Comparison of ENCODE assay signal across 12 cellular contexts in genomic region chr12:47393403-47393790, GRCh38.
DNase-seq lines count a peak whose midpoint lies in the region; ATAC-seq and TF ChIP-seq lines count a peak whose summit lies in the region.
"Had no signal": no experiment of that assay in that cellular context is flagged by ENCODE, and none has a peak within 500 bp of the region (broad histone marks: within the 10 kb centered on the region; RNA-seq: fewer than 3 reads in every experiment).

No MANE protein-coding gene starts in this region.

- H3K4me1 Mint-ChIP-seq in activated naive CD4-positive, alpha-beta T cell treated with anti-CD3 and anti-CD28 coated beads, Interleukin-2, amount 50 U/mL, for 24 hours = peaks cover 93% of the 10 kb centered on the region
- H3K4me1 Mint-ChIP-seq in activated CD8-positive, alpha-beta T cell treated with anti-CD3 and anti-CD28 coated beads, Interleukin-2, amount 10 ng/mL, durations not matched to agents 7 days and 5 days (ENCODE audit: low read depth) = peaks cover 90% of the 10 kb centered on the region
- H3K4me1 Mint-ChIP-seq in Calu3 (ENCODE audit: low read depth, unreplicated experiment) = peaks cover 8% of the 10 kb centered on the region

- ATAC-seq in activated CD8-positive, alpha-beta T cell treated with anti-CD3 and anti-CD28 coated beads, Interleukin-2, amount 10 ng/mL, durations not matched to agents 7 days and 5 days = no peak
- no peak for ATAC-seq in HG02678 (IDR thresholded peaks at IDR 0.05; ENCODE audit: unreplicated experiment)
- ATAC-seq in HG02870 (IDR thresholded peaks at IDR 0.05; ENCODE audit: unreplicated experiment) = no peak

- H3K36me3 ChIP-seq in uterus = no peaks in the 10 kb centered on the region
- H3K36me3 ChIP-seq: adrenal gland, BLaER1, pancreas had no signal

- H3K4me1 ChIP-seq in uterus = no peaks in the 10 kb centered on the region
- H3K4me1 ChIP-seq: pancreas had no signal

- DNase-seq in activated naive CD4-positive, alpha-beta T cell treated with anti-CD3 and anti-CD28 coated beads, Interleukin-2, amount 50 U/mL, for 16 hours = no peak
- DNase-seq in activated CD8-positive, alpha-beta T cell treated with anti-CD3 and anti-CD28 coated beads, Interleukin-2, amount 10 ng/mL, durations not matched to agents 7 days and 5 days = no peak
- DNase-seq in iris pigment epithelial cell (ENCODE audit: low read depth) (peak; percentile 15), uterus (no peak), Calu3 (no peak)
- DNase-seq: Right ventricle myocardium superior had no signal

- peak overlapping the region; percentile 97 for H3K27ac Mint-ChIP-seq in activated naive CD4-positive, alpha-beta T cell treated with anti-CD3 and anti-CD28 coated beads, Interleukin-2, amount 50 U/mL, for 24 hours
- H3K27ac Mint-ChIP-seq in activated CD8-positive, alpha-beta T cell treated with anti-CD3 and anti-CD28 coated beads, Interleukin-2, amount 10 ng/mL, durations not matched to agents 7 days and 5 days = peak overlapping the region; percentile 82
- no peak overlapping the region for H3K27ac Mint-ChIP-seq in Calu3 (ENCODE audit: unreplicated experiment)

- H3K4me3 ChIP-seq in uterus = no peak overlapping the region
- H3K4me3 ChIP-seq: adrenal gland, BLaER1, pancreas had no signal

- POLR2A ChIA-PET in activated CD8-positive, alpha-beta T cell treated with anti-CD3 and anti-CD28 coated beads, Interleukin-2, amount 10 ng/mL, durations not matched to agents 7 days and 5 days (lab: Charles Lee) = interaction anchor here (2.1 to 9.8 kb wide), 3 partner anchors 31 to 177 kb away, joined by 5 to 184 read pairs (median 10); no protein-coding TSS in a partner anchor

- BruUV-seq in Calu3 (replicated peaks; lab: Mats Ljungman, UMichigan) = no TSS peak

- no peaks in the 10 kb centered on the region for H3K27me3 ChIP-seq in uterus
- H3K27me3 ChIP-seq: adrenal gland, BLaER1, pancreas had no signal

- TF ChIP-seq POLR2A in uterus (IDR thresholded peaks at IDR 0.05) = no peak

- no peaks in the 10 kb centered on the region for H3K27me3 Mint-ChIP-seq in activated naive CD4-positive, alpha-beta T cell treated with anti-CD3 and anti-CD28 coated beads, Interleukin-2, amount 50 U/mL, for 24 hours
- no peaks in the 10 kb centered on the region for H3K27me3 Mint-ChIP-seq in activated CD8-positive, alpha-beta T cell treated with anti-CD3 and anti-CD28 coated beads, Interleukin-2, amount 10 ng/mL, durations not matched to agents 7 days and 5 days (ENCODE audit: low read depth)
- no peaks in the 10 kb centered on the region for H3K27me3 Mint-ChIP-seq in Calu3 (ENCODE audit: unreplicated experiment)

- peaks cover 0 to 7% of the 10 kb centered on the region in 2 donors for H3K9me3 ChIP-seq in uterus
- H3K9me3 ChIP-seq: adrenal gland, pancreas had no signal

- CTCF ChIA-PET in activated CD8-positive, alpha-beta T cell treated with anti-CD3 and anti-CD28 coated beads, Interleukin-2, amount 10 ng/mL, durations not matched to agents 7 days and 5 days (lab: Charles Lee) = interaction anchor here (0.6 to 6.5 kb wide), 5 partner anchors 10 to 361 kb away, joined by 3 to 79 read pairs (median 4); no protein-coding TSS in a partner anchor
- CTCF ChIA-PET in Calu3 (lab: Charles Lee) = no interaction called here

- intact Hi-C loops in uterus (cut with DNase I; ENCODE audit: low total_unique reads) = no loop called here
- intact Hi-C loops in Calu3 (cut with micrococcal nuclease; ENCODE audit: unreplicated experiment) = loop anchor here (10.0 kb wide), 1 partner anchor 209 kb away; no protein-coding TSS in a partner anchor

- H3K27ac ChIP-seq in uterus = peak overlapping the region; percentile 36 to 39
- H3K27ac ChIP-seq: BLaER1, pancreas had no signal

- H3K4me3 Mint-ChIP-seq in activated naive CD4-positive, alpha-beta T cell treated with anti-CD3 and anti-CD28 coated beads, Interleukin-2, amount 50 U/mL, for 24 hours = peak overlapping the region; percentile 84
- peak overlapping the region; percentile 13 for H3K4me3 Mint-ChIP-seq in activated CD8-positive, alpha-beta T cell treated with anti-CD3 and anti-CD28 coated beads, Interleukin-2, amount 10 ng/mL, durations not matched to agents 7 days and 5 days
- no peak overlapping the region for H3K4me3 Mint-ChIP-seq in Calu3 (ENCODE audit: low read depth, unreplicated experiment)

- H3K36me3 Mint-ChIP-seq in activated naive CD4-positive, alpha-beta T cell treated with anti-CD3 and anti-CD28 coated beads, Interleukin-2, amount 50 U/mL, for 24 hours = peaks cover 7% of the 10 kb centered on the region
- peaks cover 31% of the 10 kb centered on the region for H3K36me3 Mint-ChIP-seq in activated CD8-positive, alpha-beta T cell treated with anti-CD3 and anti-CD28 coated beads, Interleukin-2, amount 10 ng/mL, durations not matched to agents 7 days and 5 days (ENCODE audit: low read depth)
- H3K36me3 Mint-ChIP-seq in Calu3 (ENCODE audit: insufficient read depth, unreplicated experiment) = no peaks in the 10 kb centered on the region

- TF ChIP-seq CTCF in uterus (IDR thresholded peaks at IDR 0.05) (no peak), Calu3 (IDR thresholded peaks at IDR 0.05; ENCODE audit: unreplicated experiment) (no peak)

- peaks cover 5% of the 10 kb centered on the region for H3K9me3 Mint-ChIP-seq in activated naive CD4-positive, alpha-beta T cell treated with anti-CD3 and anti-CD28 coated beads, Interleukin-2, amount 50 U/mL, for 24 hours
- peaks cover 10% of the 10 kb centered on the region for H3K9me3 Mint-ChIP-seq in activated CD8-positive, alpha-beta T cell treated with anti-CD3 and anti-CD28 coated beads, Interleukin-2, amount 10 ng/mL, durations not matched to agents 7 days and 5 days (ENCODE audit: insufficient read depth)
- H3K9me3 Mint-ChIP-seq in Calu3 (ENCODE audit: low read depth, unreplicated experiment) = peaks cover 2% of the 10 kb centered on the region
